ENCODE assay signal across 11 cellular contexts in genomic region chr19:36526581-36526980, GRCh38. TPM values are rescaled to one million over a fixed set of nuclear protein-coding genes. Genes with fewer than 3 reads are reported as not detected.
DNase-seq lines count a peak whose midpoint lies in the region; TF ChIP-seq lines count a peak whose summit lies in the region.
"Had no signal": no experiment of that assay in that cellular context is flagged by ENCODE, and none has a peak within 500 bp of the region (broad histone marks: within the 10 kb centered on the region; RNA-seq: fewer than 3 reads in every experiment).

No MANE protein-coding gene starts in this region.

- H3K9me3 Mint-ChIP-seq in CD4-positive, alpha-beta memory T cell = peaks cover 2 to 58% (median 34%) of the 10 kb centered on the region in 8 donors
- peaks cover 2 to 21% (median 10%) of the 10 kb centered on the region in 3 donors for H3K9me3 Mint-ChIP-seq in IgD-negative memory B cell
- H3K9me3 Mint-ChIP-seq in brain = peaks cover 48 to 82% (median 62%) of the 10 kb centered on the region in 5 experiments

- H3K27ac Mint-ChIP-seq in CD4-positive, alpha-beta memory T cell = peak overlapping the region in 3 of 7 donors; percentile 7 to 91 (median 29)
- no peak overlapping the region for H3K27ac Mint-ChIP-seq in IgD-negative memory B cell
- peak overlapping the region; percentile 54 to 100 (median 81) for H3K27ac Mint-ChIP-seq in brain

- POLR2A ChIA-PET in CD4-positive, alpha-beta memory T cell (lab: Charles Lee; ENCODE audit: partially characterized antibody) = interaction anchor here (4.6 kb wide), 1 partner anchor 38 kb away, joined by 51 read pairs; the partner anchor contains the start of gene ZNF566

- H3K4me3 Mint-ChIP-seq in CD4-positive, alpha-beta memory T cell = peak overlapping the region; percentile 39 to 72 (median 65)
- H3K4me3 Mint-ChIP-seq in IgD-negative memory B cell (peak overlapping the region; percentile 50 to 99 (median 78)), brain (peak overlapping the region; percentile 99 to 100 (median 99))

- no peak overlapping the region for H3K4me3 ChIP-seq in CD4-positive, alpha-beta memory T cell (ENCODE audit: low read length in 2 of 2)
- peak overlapping the region; percentile 8 to 16 for H3K4me3 ChIP-seq in muscle layer of colon (ENCODE audit: low read depth in 1 of 2, low read length in 2 of 2)

- peaks cover 0 to 29% of the 10 kb centered on the region in 2 donors for H3K9me3 ChIP-seq in CD4-positive, alpha-beta memory T cell (ENCODE audit: control insufficient read depth in 1 of 2, low read length in 2 of 2)
- H3K9me3 ChIP-seq in muscle layer of colon (ENCODE audit: low read length) = peaks cover 10% of the 10 kb centered on the region

- TF ChIP-seq CTCF in brain (conservative IDR thresholded peaks at IDR 0.05) = no peak

- intact Hi-C loops in CD4-positive, alpha-beta memory T cell (cut with micrococcal nuclease) = loop anchor here (5.0 kb wide), 1 partner anchor 691 kb away; the partner anchor contains the start of gene ZNF383

- no peak overlapping the region for H3K9ac ChIP-seq in muscle layer of colon (ENCODE audit: low read length)

- no peak overlapping the region for H3K27ac ChIP-seq in CD4-positive, alpha-beta memory T cell (ENCODE audit: low read depth, low read length)
- no peak overlapping the region for H3K27ac ChIP-seq in muscle layer of colon (ENCODE audit: low read depth, low read length)

- peaks cover 21 to 34% (median 25%) of the 10 kb centered on the region in 4 donors for H3K4me1 Mint-ChIP-seq in CD4-positive, alpha-beta memory T cell
- H3K4me1 Mint-ChIP-seq in IgD-negative memory B cell (peaks cover 12 to 25% (median 24%) of the 10 kb centered on the region in 3 donors), brain (peaks cover 47% of the 10 kb centered on the region)

- no peak for DNase-seq in CD4-positive, alpha-beta memory T cell
- DNase-seq in DMS114 treated with DMSO at 0.1 percent for 48 hours (lab: John Stamatoyannopoulos, UW; ENCODE audit: unreplicated experiment) = no peak
- no peak for DNase-seq in AG08396 (ENCODE audit: low spot score)
- no peak for DNase-seq in NCI-H82 treated with DMSO at 0.1 percent for 48 hours (lab: John Stamatoyannopoulos, UW; ENCODE audit: unreplicated experiment)
- no peak for DNase-seq in NCI-H2081 (lab: John Stamatoyannopoulos, UW)
- DNase-seq: hippocampal formation; NCI-H524; stimulated activated CD8-positive, alpha-beta memory T cell treated with anti-CD3 and anti-CD28 coated beads, Interleukin-4, amount 100 ng/mL, for 48 hours had no signal

- peaks cover 22% of the 10 kb centered on the region for H3K4me1 ChIP-seq in CD4-positive, alpha-beta memory T cell (ENCODE audit: insufficient read depth, low read length)
- peaks cover 7% of the 10 kb centered on the region for H3K4me1 ChIP-seq in muscle layer of colon (ENCODE audit: insufficient read depth, low read length)

- H3K27me3 Mint-ChIP-seq in CD4-positive, alpha-beta memory T cell = no peaks in the 10 kb centered on the region
- H3K27me3 Mint-ChIP-seq in IgD-negative memory B cell (no peaks in the 10 kb centered on the region), brain (peaks cover 16% of the 10 kb centered on the region)

- H3K36me3 Mint-ChIP-seq in CD4-positive, alpha-beta memory T cell = peaks cover 38 to 54% of the 10 kb centered on the region in 2 donors
- peaks cover 26% of the 10 kb centered on the region for H3K36me3 Mint-ChIP-seq in IgD-negative memory B cell
- H3K36me3 Mint-ChIP-seq in brain = peaks cover 84% of the 10 kb centered on the region

- no peaks in the 10 kb centered on the region for H3K27me3 ChIP-seq in CD4-positive, alpha-beta memory T cell (ENCODE audit: insufficient read depth, low read length)
- no peaks in the 10 kb centered on the region for H3K27me3 ChIP-seq in muscle layer of colon (ENCODE audit: control insufficient read depth in 1 of 2, insufficient read depth in 2 of 2, low read length in 2 of 2)

- H3K36me3 ChIP-seq in CD4-positive, alpha-beta memory T cell (ENCODE audit: insufficient read depth, low read length) = peaks cover 16% of the 10 kb centered on the region
- H3K36me3 ChIP-seq in muscle layer of colon (ENCODE audit: insufficient read depth, low read length) = peaks cover 14% of the 10 kb centered on the region

- CTCF ChIA-PET in CD4-positive, alpha-beta memory T cell (lab: Charles Lee; ENCODE audit: partially characterized antibody) = no interaction called here

RNA-seq across cellular contexts. Expression of gene ZNF260, which starts 1.5 kb away (rescaled TPM):
- 10 to 100 TPM; 15.4 to 18.8 TPM for total RNA-seq in CD4-positive, alpha-beta memory T cell
- polyA plus RNA-seq in CD4-positive, alpha-beta memory T cell = 10 to 100 TPM in 1 of 2 donors, 1 to 10 TPM in 1; 6.4 to 11.3 TPM
- polyA plus RNA-seq in IgD-negative memory B cell (14.7 TPM), brain (ENCODE audit: insufficient read depth, low read depth, low replicate concordance) (3.6 TPM)

RNA-seq across cellular contexts. Expression of gene ZNF566, which starts 37.2 kb away (rescaled TPM):
- total RNA-seq in CD4-positive, alpha-beta memory T cell = 10 to 100 TPM; 25.9 to 30.6 TPM
- 10 to 100 TPM; 10.9 to 19.3 TPM for polyA plus RNA-seq in CD4-positive, alpha-beta memory T cell
- polyA plus RNA-seq in IgD-negative memory B cell = 10.8 TPM
- 3.1 TPM for polyA plus RNA-seq in brain (ENCODE audit: insufficient read depth, low read depth, low replicate concordance)

RNA-seq across cellular contexts. Expression of gene ZNF529, which starts 46.5 kb away (rescaled TPM):
- total RNA-seq in CD4-positive, alpha-beta memory T cell = 10 to 100 TPM; 32.8 to 33.5 TPM
- polyA plus RNA-seq in CD4-positive, alpha-beta memory T cell = 1 to 10 TPM; 7.9 to 8.8 TPM
- polyA plus RNA-seq in IgD-negative memory B cell (6.1 TPM), brain (ENCODE audit: insufficient read depth, low read depth, low replicate concordance) (5.1 TPM)

Comparison
In these comparisons a context has a peak if more than half of its experiments do, and no peak if none do; other contexts are left out.
1. H3K4me3 ChIP-seq: peak in muscle layer of colon (2 of 2); none in CD4-positive, alpha-beta memory T cell (0 of 2).
2. H3K27ac Mint-ChIP-seq: peak in brain (5 of 5); none in IgD-negative memory B cell (0 of 3).
3. Peak in every context shown above with its lines, with median percentiles within 50 percentile points of each other: H3K4me3 Mint-ChIP-seq.